2 cellular contexts compared by ENCODE assay signal in the genomic region with DNA sequence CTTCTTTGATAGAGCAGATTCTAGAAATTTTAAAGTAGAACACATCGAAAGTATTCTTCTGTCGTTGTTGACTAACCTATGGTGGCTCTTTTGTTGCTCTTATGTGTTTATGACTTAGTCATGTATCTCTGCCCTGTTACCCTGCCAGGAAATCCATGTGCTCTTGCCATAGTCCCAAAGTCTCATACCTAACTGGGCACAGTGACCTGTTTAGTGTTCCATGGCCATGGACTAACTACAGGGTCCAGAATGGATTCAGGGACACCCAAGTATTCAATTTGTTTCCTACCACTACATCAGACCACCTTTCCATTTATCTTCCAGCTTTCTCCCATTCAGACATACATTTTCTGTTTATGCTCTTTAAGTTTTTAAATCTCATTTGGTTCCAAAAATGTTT.
TF ChIP-seq lines count a peak whose summit lies in the region.

No MANE protein-coding gene starts in this region.

TF ChIP-seq in WTC11, 78 proteins besides CTCF, POLR2A, EP300 and RAD21 (continued from another document):
- TF ChIP-seq, protein P1, sequence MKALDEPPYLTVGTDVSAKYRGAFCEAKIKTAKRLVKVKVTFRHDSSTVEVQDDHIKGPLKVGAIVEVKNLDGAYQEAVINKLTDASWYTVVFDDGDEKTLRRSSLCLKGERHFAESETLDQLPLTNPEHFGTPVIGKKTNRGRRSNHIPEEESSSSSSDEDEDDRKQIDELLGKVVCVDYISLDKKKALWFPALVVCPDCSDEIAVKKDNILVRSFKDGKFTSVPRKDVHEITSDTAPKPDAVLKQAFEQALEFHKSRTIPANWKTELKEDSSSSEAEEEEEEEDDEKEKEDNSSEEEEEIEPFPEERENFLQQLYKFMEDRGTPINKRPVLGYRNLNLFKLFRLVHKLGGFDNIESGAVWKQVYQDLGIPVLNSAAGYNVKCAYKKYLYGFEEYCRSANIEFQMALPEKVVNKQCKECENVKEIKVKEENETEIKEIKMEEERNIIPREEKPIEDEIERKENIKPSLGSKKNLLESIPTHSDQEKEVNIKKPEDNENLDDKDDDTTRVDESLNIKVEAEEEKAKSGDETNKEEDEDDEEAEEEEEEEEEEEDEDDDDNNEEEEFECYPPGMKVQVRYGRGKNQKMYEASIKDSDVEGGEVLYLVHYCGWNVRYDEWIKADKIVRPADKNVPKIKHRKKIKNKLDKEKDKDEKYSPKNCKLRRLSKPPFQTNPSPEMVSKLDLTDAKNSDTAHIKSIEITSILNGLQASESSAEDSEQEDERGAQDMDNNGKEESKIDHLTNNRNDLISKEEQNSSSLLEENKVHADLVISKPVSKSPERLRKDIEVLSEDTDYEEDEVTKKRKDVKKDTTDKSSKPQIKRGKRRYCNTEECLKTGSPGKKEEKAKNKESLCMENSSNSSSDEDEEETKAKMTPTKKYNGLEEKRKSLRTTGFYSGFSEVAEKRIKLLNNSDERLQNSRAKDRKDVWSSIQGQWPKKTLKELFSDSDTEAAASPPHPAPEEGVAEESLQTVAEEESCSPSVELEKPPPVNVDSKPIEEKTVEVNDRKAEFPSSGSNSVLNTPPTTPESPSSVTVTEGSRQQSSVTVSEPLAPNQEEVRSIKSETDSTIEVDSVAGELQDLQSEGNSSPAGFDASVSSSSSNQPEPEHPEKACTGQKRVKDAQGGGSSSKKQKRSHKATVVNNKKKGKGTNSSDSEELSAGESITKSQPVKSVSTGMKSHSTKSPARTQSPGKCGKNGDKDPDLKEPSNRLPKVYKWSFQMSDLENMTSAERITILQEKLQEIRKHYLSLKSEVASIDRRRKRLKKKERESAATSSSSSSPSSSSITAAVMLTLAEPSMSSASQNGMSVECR (CRISPR knock-in tag; IDR thresholded peaks at IDR 0.05; ENCODE audit: borderline replicate concordance): no peak
- no peak for TF ChIP-seq OVOL2 (CRISPR knock-in tag; IDR thresholded peaks at IDR 0.05; ENCODE audit: borderline replicate concordance)
- TF ChIP-seq, protein P2, sequence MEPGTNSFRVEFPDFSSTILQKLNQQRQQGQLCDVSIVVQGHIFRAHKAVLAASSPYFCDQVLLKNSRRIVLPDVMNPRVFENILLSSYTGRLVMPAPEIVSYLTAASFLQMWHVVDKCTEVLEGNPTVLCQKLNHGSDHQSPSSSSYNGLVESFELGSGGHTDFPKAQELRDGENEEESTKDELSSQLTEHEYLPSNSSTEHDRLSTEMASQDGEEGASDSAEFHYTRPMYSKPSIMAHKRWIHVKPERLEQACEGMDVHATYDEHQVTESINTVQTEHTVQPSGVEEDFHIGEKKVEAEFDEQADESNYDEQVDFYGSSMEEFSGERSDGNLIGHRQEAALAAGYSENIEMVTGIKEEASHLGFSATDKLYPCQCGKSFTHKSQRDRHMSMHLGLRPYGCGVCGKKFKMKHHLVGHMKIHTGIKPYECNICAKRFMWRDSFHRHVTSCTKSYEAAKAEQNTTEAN (CRISPR knock-in tag; IDR thresholded peaks at IDR 0.05): no peak
- no peak for TF ChIP-seq NR3C1 (CRISPR knock-in tag; conservative IDR thresholded peaks at IDR 0.05; ENCODE audit: low read depth)

TF ChIP-seq in HepG2, 621 proteins besides CTCF, POLR2A, EP300 and RAD21 (continued from another document):
- TF ChIP-seq, protein P2 (CRISPR knock-in tag; conservative IDR thresholded peaks at IDR 0.05): no peak
